Comparison of ENCODE assay signal across 8 cellular contexts in the genomic region with DNA sequence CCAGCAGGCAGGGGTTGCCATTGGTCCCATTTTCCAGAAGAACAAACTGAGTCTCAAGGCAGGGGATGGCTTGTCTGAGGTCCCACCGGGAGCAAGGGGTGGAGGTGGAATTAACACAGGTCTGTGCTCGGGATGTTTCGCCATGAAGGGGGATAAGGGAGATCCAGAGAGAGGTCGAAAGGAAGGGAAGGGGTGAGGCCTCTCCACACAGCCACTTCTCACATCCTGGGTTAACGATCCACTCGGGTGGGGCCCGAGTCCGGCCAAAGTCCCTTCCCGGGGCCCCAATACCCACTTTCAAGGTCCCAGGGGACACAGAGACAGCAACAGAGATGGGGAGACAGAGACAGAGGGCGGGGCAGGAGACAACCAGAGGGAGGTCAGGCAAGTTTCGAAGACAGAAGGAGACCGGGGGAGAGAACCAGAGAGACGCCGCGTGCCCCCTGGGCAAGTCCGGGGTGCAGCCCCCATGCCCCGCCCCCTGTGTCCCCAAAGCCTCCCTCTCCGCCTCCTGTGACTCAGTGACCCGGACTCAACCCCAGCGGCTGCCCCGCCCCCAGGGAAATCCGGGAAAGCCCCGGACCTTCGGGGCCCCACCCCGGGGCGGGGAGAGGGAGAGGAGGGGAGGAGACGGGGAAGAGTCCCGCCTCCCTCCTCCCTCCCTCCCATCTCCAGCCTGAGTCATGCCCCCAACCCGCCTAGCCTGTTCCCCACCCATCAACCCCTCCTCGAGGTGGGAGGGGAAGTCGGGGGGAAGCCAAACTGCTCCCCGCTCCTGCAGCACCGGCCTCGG. TPM values are rescaled to one million over a fixed set of nuclear protein-coding genes. Genes with fewer than 3 reads are reported as not detected.
A peak's percentile ranks its signal among the peaks of the same experiment; 100 is the strongest.
DNase-seq lines count a peak whose midpoint lies in the region; ATAC-seq and TF ChIP-seq lines count a peak whose summit lies in the region.

No MANE protein-coding gene starts in this region.

- H3K4me3 ChIP-seq in HEK293 (ENCODE audit: low read depth, low read length) (peak overlapping the region; percentile 35), mesenchymal stem cell (ENCODE audit: insufficient read depth in 1 of 2, low read depth in 1 of 2, low read length in 2 of 2) (peak overlapping the region; percentile 34 to 84)
- H3K4me3 ChIP-seq in effector memory CD4-positive, alpha-beta T cell (ENCODE audit: insufficient read depth, low read depth, low read length, poor library complexity, severe bottlenecking), result peak overlapping the region; percentile 76

- no peak overlapping the region for H3K14ac ChIP-seq in mesenchymal stem cell (ENCODE audit: low read length in 2 of 2)

- TF ChIP-seq CTCF in HEK293 (tag by site-specific recombination; IDR thresholded peaks at IDR 0.05), result no peak

- H2AK5ac ChIP-seq in mesenchymal stem cell (ENCODE audit: low read length, severe bottlenecking), result peak overlapping the region; percentile 86

- H4K91ac ChIP-seq in mesenchymal stem cell (ENCODE audit: low read length), result peak overlapping the region; percentile 90

- ATAC-seq in HG02588 (IDR thresholded peaks at IDR 0.05; ENCODE audit: unreplicated experiment), result no peak

- H3K27me3 ChIP-seq in effector memory CD4-positive, alpha-beta T cell (replicated peaks; ENCODE audit: control insufficient read depth, insufficient read depth, low read length, poor library complexity, severe bottlenecking), result no peaks in the 10 kb centered on the region
- no peaks in the 10 kb centered on the region for H3K27me3 ChIP-seq in mesenchymal stem cell (ENCODE audit: control insufficient read depth in 1 of 2, insufficient read depth in 1 of 2, low read length in 2 of 2)

- peak overlapping the region; percentile 93 for H2BK15ac ChIP-seq in mesenchymal stem cell (ENCODE audit: low read depth, poor library complexity, severe bottlenecking)

- H2BK5ac ChIP-seq in mesenchymal stem cell (ENCODE audit: low read depth, low read length, poor library complexity, severe bottlenecking), result no peak overlapping the region

- peak overlapping the region; percentile 56 to 94 for H3K4ac ChIP-seq in mesenchymal stem cell (ENCODE audit: low read depth in 1 of 2, low read length in 2 of 2)

- WGBS in mesenchymal stem cell, result 4% methylated on average over 17 of the region's 34 CpGs

- H3K27ac ChIP-seq in HEK293 (ENCODE audit: extremely low read depth, low read depth, low read length), result no peak overlapping the region
- peak overlapping the region; percentile 98 for H3K27ac ChIP-seq in effector memory CD4-positive, alpha-beta T cell (ENCODE audit: insufficient read depth, low read length, poor library complexity, severe bottlenecking)
- H3K27ac ChIP-seq in mesenchymal stem cell (ENCODE audit: low read length, poor library complexity, severe bottlenecking), result peak overlapping the region; percentile 56

- peak overlapping the region; percentile 92 for H4K8ac ChIP-seq in mesenchymal stem cell (ENCODE audit: low read length)

- H2BK120ac ChIP-seq in mesenchymal stem cell (ENCODE audit: low read depth, low read length), result peak overlapping the region; percentile 100

- POLR2A ChIA-PET in HEK293 (lab: Yijun Ruan, JAX), result no interaction called here

- H3K79me1 ChIP-seq in mesenchymal stem cell (replicated peaks; ENCODE audit: low read length, poor library complexity, severe bottlenecking), result peaks cover 7% of the 10 kb centered on the region

- H2BK12ac ChIP-seq in mesenchymal stem cell (ENCODE audit: low read length in 2 of 2), result peak overlapping the region; percentile 80 to 88

- H2AFZ ChIP-seq in mesenchymal stem cell (ENCODE audit: low read depth, low read length), result no peak overlapping the region

- H3K23ac ChIP-seq in mesenchymal stem cell (ENCODE audit: low read length in 2 of 2), result no peak overlapping the region

- H3K18ac ChIP-seq in mesenchymal stem cell (ENCODE audit: low read depth in 1 of 2, low read length in 2 of 2), result peak overlapping the region; percentile 80 to 96

- H3K4me2 ChIP-seq in mesenchymal stem cell (ENCODE audit: low read length, poor library complexity, severe bottlenecking), result peak overlapping the region; percentile 72

- H3K4me1 ChIP-seq in HEK293 (ENCODE audit: control insufficient read depth, insufficient read depth, low read length) (peaks cover 4% of the 10 kb centered on the region), mesenchymal stem cell (ENCODE audit: control insufficient read depth, insufficient read depth, low read depth, low read length) (peaks cover 35% of the 10 kb centered on the region)
- peaks cover 36% of the 10 kb centered on the region for H3K4me1 ChIP-seq in effector memory CD4-positive, alpha-beta T cell (ENCODE audit: control insufficient read depth, insufficient read depth, low read length, poor library complexity, severe bottlenecking)

- H3K9ac ChIP-seq in mesenchymal stem cell (ENCODE audit: low read length), result peak overlapping the region; percentile 91

- DNase-seq in ELR (ENCODE audit: low read depth) (peak; percentile 95), NCI-H510A treated with DMSO at 0.1 percent for 48 hours (lab: John Stamatoyannopoulos, UW) (peak; percentile 54), mesenchymal stem cell (peak; percentile 98)
- DNase-seq in activated CD8-positive, alpha-beta memory T cell treated with anti-CD3 and anti-CD28 coated beads for 4 hours (ENCODE audit: low read depth in 2 of 2), result peak; percentile 84 to 91
- DNase-seq in effector memory CD4-positive, alpha-beta T cell, result peak; percentile 93 to 96 (median 93)
- DNase-seq in stimulated activated CD8-positive, alpha-beta memory T cell treated with anti-CD3 and anti-CD28 coated beads, Interleukin-12 subunit alpha, Interleukin-12 subunit beta, amount 100 ng/mL, for 4 hours (ENCODE audit: low read depth), result peak; percentile 92

- H3K9me3 ChIP-seq in HEK293 (ENCODE audit: control insufficient read depth, insufficient read depth, low read depth, low read length) (no peaks in the 10 kb centered on the region), mesenchymal stem cell (ENCODE audit: control insufficient read depth, low read length) (no peaks in the 10 kb centered on the region)
- no peaks in the 10 kb centered on the region for H3K9me3 ChIP-seq in effector memory CD4-positive, alpha-beta T cell (ENCODE audit: control insufficient read depth, low read length)

- H3K36me3 ChIP-seq in HEK293 (ENCODE audit: control insufficient read depth in 2 of 2, insufficient read depth in 1 of 2, low read length in 2 of 2), result peaks cover 6 to 7% of the 10 kb centered on the region in 2 experiments; a peak in 2 of 3 replicates
- H3K36me3 ChIP-seq in effector memory CD4-positive, alpha-beta T cell (ENCODE audit: control insufficient read depth, insufficient read depth, low read length), result no peaks in the 10 kb centered on the region
- H3K36me3 ChIP-seq in mesenchymal stem cell (ENCODE audit: control insufficient read depth in 1 of 2, insufficient read depth in 2 of 2, low read depth in 1 of 2, low read length in 2 of 2), result peaks cover 8 to 20% of the 10 kb centered on the region in 2 experiments

- CTCF ChIA-PET in HEK293 (lab: Yijun Ruan, JAX), result interaction anchor here (0.7 kb wide), 2 partner anchors 28 to 75 kb away, joined by 3 to 8 read pairs; no protein-coding TSS in a partner anchor

TF ChIP-seq in HEK293, 187 proteins besides CTCF, POLR2A, EP300 and RAD21 (continues in another document):
- TF ChIP-seq ZNF521 (tag by site-specific recombination; IDR thresholded peaks at IDR 0.05) (no peak), ZNF394 (tag by site-specific recombination; IDR thresholded peaks at IDR 0.05; ENCODE audit: borderline replicate concordance) (no peak), KLF10 (tag by site-specific recombination; IDR thresholded peaks at IDR 0.05) (peak; percentile 76; the same call in 1 of the 2 replicates), SETDB1 (IDR thresholded peaks at IDR 0.05; ENCODE audit: insufficient read length, low read length) (no peak), GFI1B (tag by site-specific recombination; IDR thresholded peaks at IDR 0.05) (no peak), PRDM1 (tag by site-specific recombination; IDR thresholded peaks at IDR 0.05) (no peak), HOXA7 (CRISPR knock-in tag; IDR thresholded peaks at IDR 0.05; ENCODE audit: borderline replicate concordance) (no peak), ZNF530 (tag by site-specific recombination; IDR thresholded peaks at IDR 0.05; ENCODE audit: low read depth) (no peak), ZNF571 (tag by site-specific recombination; IDR thresholded peaks at IDR 0.05) (no peak), ZNF837 (tag by site-specific recombination; IDR thresholded peaks at IDR 0.05) (no peak), ZNF433 (tag by site-specific recombination; IDR thresholded peaks at IDR 0.05; ENCODE audit: low read depth) (no peak)
- TF ChIP-seq, protein P1, sequence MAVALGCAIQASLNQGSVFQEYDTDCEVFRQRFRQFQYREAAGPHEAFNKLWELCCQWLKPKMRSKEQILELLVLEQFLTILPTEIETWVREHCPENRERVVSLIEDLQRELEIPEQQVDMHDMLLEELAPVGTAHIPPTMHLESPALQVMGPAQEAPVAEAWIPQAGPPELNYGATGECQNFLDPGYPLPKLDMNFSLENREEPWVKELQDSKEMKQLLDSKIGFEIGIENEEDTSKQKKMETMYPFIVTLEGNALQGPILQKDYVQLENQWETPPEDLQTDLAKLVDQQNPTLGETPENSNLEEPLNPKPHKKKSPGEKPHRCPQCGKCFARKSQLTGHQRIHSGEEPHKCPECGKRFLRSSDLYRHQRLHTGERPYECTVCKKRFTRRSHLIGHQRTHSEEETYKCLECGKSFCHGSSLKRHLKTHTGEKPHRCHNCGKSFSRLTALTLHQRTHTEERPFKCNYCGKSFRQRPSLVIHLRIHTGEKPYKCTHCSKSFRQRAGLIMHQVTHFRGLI (tag by site-specific recombination; IDR thresholded peaks at IDR 0.05), result no peak

RNA-seq across cellular contexts. Expression of a gene that starts 1.4 kb away (rescaled TPM):
- polyA plus RNA-seq in mesenchymal stem cell (2013, experiment 1 of 2), result 48.8 TPM
- 47.7 TPM for polyA plus RNA-seq in mesenchymal stem cell (2013, experiment 2 of 2)

RNA-seq across cellular contexts. Expression of a gene that starts 30.5 kb away (rescaled TPM):
- polyA plus RNA-seq in mesenchymal stem cell (2013, experiment 1 of 2), result not detected
- not detected for polyA plus RNA-seq in mesenchymal stem cell (2013, experiment 2 of 2)

RNA-seq across cellular contexts. Expression of a gene that starts 48.2 kb away (rescaled TPM):
- polyA plus RNA-seq in mesenchymal stem cell (2013, experiment 1 of 2), result not detected
- polyA plus RNA-seq in mesenchymal stem cell (2013, experiment 2 of 2), result not detected
